Comparison of ENCODE assay signal across 26 cellular contexts in the genomic region with DNA sequence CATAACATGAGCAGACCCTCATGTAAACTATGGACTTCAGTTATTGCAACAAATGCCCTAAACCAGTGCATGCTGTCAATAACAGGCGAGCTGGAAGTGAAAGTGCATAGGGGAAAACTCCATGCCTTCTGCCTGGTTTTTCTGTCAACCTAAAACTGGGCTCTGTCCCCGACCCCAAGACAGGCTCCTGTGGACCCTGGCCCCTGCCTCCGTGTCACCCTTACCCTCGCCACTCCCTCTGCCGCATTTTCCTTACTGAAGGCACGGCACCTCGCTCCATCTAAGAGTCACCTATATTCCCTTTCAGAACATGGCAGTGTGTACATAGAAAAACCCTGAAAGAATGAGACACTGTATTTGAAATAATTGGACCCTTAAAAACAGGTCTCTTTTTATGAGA.
"Had no signal": no experiment of that assay in that cellular context is flagged by ENCODE, and none has a peak within 500 bp of the region (broad histone marks: within the 10 kb centered on the region; RNA-seq: fewer than 3 reads in every experiment).

No MANE protein-coding gene starts in this region.

- H3K9me3 Mint-ChIP-seq: nephron; stimulated activated naive B cell treated with anti-CD40 and anti-IgM and Interleukin-4, amounts not matched to agents 10 μg/mL and 1 μg/mL and 100 μg/mL, for 72 hours; stimulated activated naive CD8-positive, alpha-beta T cell treated with anti-CD3 and anti-CD28 coated beads, Interleukin-15, Interleukin-2, amounts not matched to agents 100 ng/mL and 50 ng/mL, for 24 hours had no signal

- H3K4me1 ChIP-seq: pancreas, psoas muscle, right lobe of liver, sigmoid colon, tibial nerve, upper lobe of left lung, vagina had no signal

- H3K9me3 ChIP-seq: pancreas, psoas muscle, right lobe of liver, sigmoid colon, stomach, thoracic aorta, thyroid gland, tibial nerve, upper lobe of left lung, vagina had no signal

- ATAC-seq: naive thymus-derived CD4-positive, alpha-beta T cell; pancreas; psoas muscle; right cardiac atrium; right lobe of liver; stimulated activated naive B cell treated with anti-CD40 and anti-IgM and Interleukin-4, amounts not matched to agents 10 μg/mL and 1 μg/mL and 100 μg/mL, for 72 hours had no signal

- H2AFZ ChIP-seq: neural progenitor cell had no signal

- H3K27me3 Mint-ChIP-seq: progenitor cell of endocrine pancreas had no signal

- H3K27ac ChIP-seq: neural progenitor cell, pancreas, psoas muscle, right lobe of liver, sigmoid colon, stomach, thoracic aorta, thyroid gland, tibial nerve, upper lobe of left lung, vagina had no signal

- DNase-seq: naive thymus-derived CD4-positive, alpha-beta T cell; occipital lobe; psoas muscle; right cardiac atrium; right lobe of liver; sigmoid colon; small intestine; stimulated activated CD4-positive, alpha-beta T cell treated with anti-CD3 and anti-CD28 coated beads, Interleukin-12 subunit alpha, Interleukin-12 subunit beta, amount 100 ng/mL, for 4 hours; stimulated activated CD4-positive, alpha-beta T cell treated with anti-CD3 and anti-CD28 coated beads, Interleukin-1b, Interleukin-23, amount 100 ng/mL, for 48 hours; stimulated activated CD4-positive, alpha-beta T cell treated with anti-CD3 and anti-CD28 coated beads, Interleukin-4, amount 100 ng/mL, for 1 hour; stimulated activated CD4-positive, alpha-beta T cell treated with anti-CD3 and anti-CD28 coated beads, Interleukin-4, amount 100 ng/mL, for 4 hours; stimulated activated CD8-positive, alpha-beta memory T cell treated with anti-CD3 and anti-CD28 coated beads, Interleukin-4, amount 100 ng/mL, for 48 hours; stimulated activated naive B cell treated with anti-CD40 and anti-IgM and Interleukin-4, amounts not matched to agents 10 μg/mL and 1 μg/mL and 100 μg/mL, for 72 hours; stimulated activated naive CD4-positive, alpha-beta T cell treated with Interleukin-2 at 50 U/mL for 16 hours; stomach; thyroid gland; trophoblast cell; upper lobe of left lung had no signal

- H3K4me3 Mint-ChIP-seq: naive thymus-derived CD4-positive, alpha-beta T cell; nephron; neural progenitor cell; stimulated activated naive B cell treated with anti-CD40 and anti-IgM and Interleukin-4, amounts not matched to agents 10 μg/mL and 1 μg/mL and 100 μg/mL, for 72 hours; stimulated activated naive CD8-positive, alpha-beta T cell treated with anti-CD3 and anti-CD28 coated beads, Interleukin-15, Interleukin-2, amounts not matched to agents 100 ng/mL and 50 ng/mL, for 24 hours had no signal

- H3K4me1 Mint-ChIP-seq: naive thymus-derived CD4-positive, alpha-beta T cell; nephron; neural progenitor cell; stimulated activated naive B cell treated with anti-CD40 and anti-IgM and Interleukin-4, amounts not matched to agents 10 μg/mL and 1 μg/mL and 100 μg/mL, for 72 hours had no signal

- H3K36me3 ChIP-seq: neural progenitor cell, right lobe of liver, sigmoid colon, thoracic aorta, thyroid gland, tibial nerve, upper lobe of left lung, vagina had no signal

- H3K4me2 ChIP-seq: neural progenitor cell had no signal

- H3K27me3 ChIP-seq: neural progenitor cell, pancreas, right lobe of liver, sigmoid colon, thyroid gland, tibial nerve, upper lobe of left lung, vagina had no signal

- H3K27ac Mint-ChIP-seq: naive thymus-derived CD4-positive, alpha-beta T cell; nephron; neural progenitor cell; progenitor cell of endocrine pancreas; stimulated activated naive B cell treated with anti-CD40 and anti-IgM and Interleukin-4, amounts not matched to agents 10 μg/mL and 1 μg/mL and 100 μg/mL, for 72 hours; stimulated activated naive CD8-positive, alpha-beta T cell treated with anti-CD3 and anti-CD28 coated beads, Interleukin-15, Interleukin-2, amounts not matched to agents 100 ng/mL and 50 ng/mL, for 24 hours had no signal

- H3K4me3 ChIP-seq: neural progenitor cell, pancreas, psoas muscle, right lobe of liver, sigmoid colon, stomach, thoracic aorta, thyroid gland, tibial nerve, upper lobe of left lung, vagina had no signal

- H3K36me3 Mint-ChIP-seq: naive thymus-derived CD4-positive, alpha-beta T cell; neural progenitor cell; stimulated activated naive B cell treated with anti-CD40 and anti-IgM and Interleukin-4, amounts not matched to agents 10 μg/mL and 1 μg/mL and 100 μg/mL, for 72 hours had no signal
